Comparison of ENCODE assay signal across 17 cellular contexts in the genomic region with DNA sequence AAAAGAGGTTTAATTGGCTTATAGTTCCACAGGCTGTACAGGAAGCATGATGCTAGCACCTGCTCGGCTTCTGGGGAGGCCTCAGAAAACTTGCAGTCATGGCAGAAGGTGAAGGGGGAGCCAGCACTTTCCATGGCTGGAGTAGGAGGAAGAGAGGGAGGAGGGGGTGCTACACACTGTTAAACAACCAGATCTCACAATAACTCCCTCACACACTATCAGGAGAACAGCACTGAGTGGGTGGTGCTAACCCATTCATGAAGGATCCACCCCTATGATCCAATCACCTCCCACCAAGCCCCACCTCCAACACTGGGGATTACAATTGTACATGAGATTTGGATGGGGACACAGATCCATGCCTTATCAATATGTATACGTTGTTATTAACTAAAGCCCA.
A peak's percentile ranks its signal among the peaks of the same experiment; 100 is the strongest.
DNase-seq lines count a peak whose midpoint lies in the region; ATAC-seq and TF ChIP-seq lines count a peak whose summit lies in the region.
"Had no signal": no experiment of that assay in that cellular context is flagged by ENCODE, and none has a peak within 500 bp of the region (broad histone marks: within the 10 kb centered on the region; RNA-seq: fewer than 3 reads in every experiment).

No MANE protein-coding gene starts in this region.

- peaks cover 0 to 3% of the 10 kb centered on the region in 2 experiments; a peak in 1 of 3 replicates for H3K36me3 ChIP-seq in HEK293 (ENCODE audit: control insufficient read depth in 2 of 2, insufficient read depth in 1 of 2, low read length in 2 of 2)
- H3K36me3 ChIP-seq: BE2C, BLaER1 had no signal

- ATAC-seq in HG03139 (IDR thresholded peaks at IDR 0.05; ENCODE audit: unreplicated experiment) (no peak), HG02885 (IDR thresholded peaks at IDR 0.05; ENCODE audit: poor library complexity, unreplicated experiment) (no peak)

- no peak overlapping the region for H3K4me3 ChIP-seq in HEK293 (ENCODE audit: low read depth, low read length)
- H3K4me3 ChIP-seq: BLaER1 had no signal

- POLR2A ChIA-PET in HEK293 (lab: Yijun Ruan, JAX), result no interaction called here

- no peak for TF ChIP-seq POLR2A in erythroblast (IDR thresholded peaks at IDR 0.05; ENCODE audit: low read length)

- H3K4me1 ChIP-seq in HEK293 (ENCODE audit: control insufficient read depth, insufficient read depth, low read length), result no peaks in the 10 kb centered on the region
- H3K4me1 ChIP-seq: BE2C, BLaER1 had no signal

- DNase-seq in NCI-H82 (lab: John Stamatoyannopoulos, UW), result peak; percentile 8
- DNase-seq in NCI-H82 treated with DMSO at 0.1 percent for 48 hours (lab: John Stamatoyannopoulos, UW; ENCODE audit: unreplicated experiment), result no peak
- peak; percentile 10 to 40 for DNase-seq in erythroblast (lab: John Stamatoyannopoulos, UW)
- DNase-seq: 8988T; ACHN; BE2C; C1 segment of cervical spinal cord; CD4-positive, alpha-beta memory T cell; CD4-positive, CD25-positive, alpha-beta regulatory T cell; CD8-positive, alpha-beta memory T cell; COR-L47; DMS79 treated with DMSO at 0.1 percent for 48 hours; GF-D8 had no signal

- CTCF ChIA-PET in HEK293 (lab: Yijun Ruan, JAX), result no interaction called here

- H3K27ac ChIP-seq in HEK293 (ENCODE audit: extremely low read depth, low read depth, low read length), result no peak overlapping the region
- H3K27ac ChIP-seq: BLaER1 had no signal

- TF ChIP-seq CTCF in HEK293 (tag by site-specific recombination; IDR thresholded peaks at IDR 0.05), result no peak

- H3K9me3 ChIP-seq in HEK293 (ENCODE audit: control insufficient read depth, insufficient read depth, low read depth, low read length), result no peaks in the 10 kb centered on the region
- H3K9me3 ChIP-seq: BE2C, BLaER1 had no signal

TF ChIP-seq in HEK293, 187 proteins besides CTCF, POLR2A, EP300 and RAD21:
- TF ChIP-seq EGR2 (tag by site-specific recombination; IDR thresholded peaks at IDR 0.05; ENCODE audit: low read depth), result peak; percentile 54
- TF ChIP-seq ZNF37A (tag by site-specific recombination; IDR thresholded peaks at IDR 0.05), result no peak
- peak; percentile 60 for TF ChIP-seq ZFHX2 (tag by site-specific recombination; conservative IDR thresholded peaks at IDR 0.05)
- no peak for TF ChIP-seq ZIC2 (tag by site-specific recombination; IDR thresholded peaks at IDR 0.05)
